ENCODE assay signal across 8 cellular contexts in genomic region chr2:70142590-70143313, GRCh38. TPM values are rescaled to one million over a fixed set of nuclear protein-coding genes. Genes with fewer than 3 reads are reported as not detected.
DNase-seq lines count a peak whose midpoint lies in the region; ATAC-seq and TF ChIP-seq lines count a peak whose summit lies in the region.

No MANE protein-coding gene starts in this region.

- peak; percentile 91 for TF ChIP-seq CTCF in GM12864 (IDR thresholded peaks at IDR 0.05; ENCODE audit: low read depth, low read length, missing control alignments)
- peak; percentile 89 for TF ChIP-seq CTCF in osteoblast (IDR thresholded peaks at IDR 0.05; ENCODE audit: extremely low read depth, low read depth, low read length)
- TF ChIP-seq CTCF in thoracic aorta (IDR thresholded peaks at IDR 0.05), result peak; percentile 91

- peak overlapping the region; percentile 99 for H3K27ac Mint-ChIP-seq in activated naive CD4-positive, alpha-beta T cell treated with anti-CD3 and anti-CD28 coated beads, Interleukin-2, amount 50 U/mL, for 24 hours

- H3K79me2 ChIP-seq in osteoblast (ENCODE audit: insufficient read depth, low read length), result no peaks in the 10 kb centered on the region

- peak overlapping the region; percentile 88 for H3K4me2 ChIP-seq in osteoblast (ENCODE audit: insufficient read depth, low read length)

- H2AFZ ChIP-seq in osteoblast (ENCODE audit: low read length), result peak overlapping the region; percentile 65

- peak overlapping the region; percentile 94 for H3K27ac ChIP-seq in SK-N-MC
- peak overlapping the region; percentile 97 for H3K27ac ChIP-seq in osteoblast (ENCODE audit: low read depth, low read length)
- H3K27ac ChIP-seq in thoracic aorta, result peak overlapping the region; percentile 92 to 94

- H3K27me3 Mint-ChIP-seq in activated naive CD4-positive, alpha-beta T cell treated with anti-CD3 and anti-CD28 coated beads, Interleukin-2, amount 50 U/mL, for 24 hours, result no peaks in the 10 kb centered on the region

- H3K9me3 Mint-ChIP-seq in activated naive CD4-positive, alpha-beta T cell treated with anti-CD3 and anti-CD28 coated beads, Interleukin-2, amount 50 U/mL, for 24 hours, result no peaks in the 10 kb centered on the region

- DNase-seq in GM12864 (ENCODE audit: low read depth), result peak; percentile 97
- DNase-seq in NCI-H1048 (lab: John Stamatoyannopoulos, UW), result peak; percentile 98
- DNase-seq in SK-N-MC (ENCODE audit: low read depth, low spot score), result peak; percentile 89
- DNase-seq in glomerular visceral epithelial cell (ENCODE audit: extremely low spot score), result peak; percentile 99
- DNase-seq in osteoblast (ENCODE audit: insufficient read length, low spot score, missing footprints), result peak; percentile 99
- peak; percentile 96 for DNase-seq in thoracic aorta (ENCODE audit: low spot score)

- H3K4me3 Mint-ChIP-seq in activated naive CD4-positive, alpha-beta T cell treated with anti-CD3 and anti-CD28 coated beads, Interleukin-2, amount 50 U/mL, for 24 hours, result peak overlapping the region; percentile 87

- H3K4me1 ChIP-seq in osteoblast (ENCODE audit: insufficient read depth, low read length) (peaks cover 19% of the 10 kb centered on the region), thoracic aorta (ENCODE audit: control insufficient read depth in 1 of 2, low read depth in 2 of 2) (peaks cover 15 to 19% of the 10 kb centered on the region in 2 donors)

- H3K9me3 ChIP-seq in SK-N-MC (ENCODE audit: low read depth, low read length) (no peaks in the 10 kb centered on the region), osteoblast (ENCODE audit: low read depth, low read length) (no peaks in the 10 kb centered on the region), thoracic aorta (no peaks in the 10 kb centered on the region)

- H3K4me3 ChIP-seq in GM12864 (ENCODE audit: low read depth, low read length), result peak overlapping the region; percentile 59
- peak overlapping the region; percentile 78 for H3K4me3 ChIP-seq in SK-N-MC
- H3K4me3 ChIP-seq in osteoblast (ENCODE audit: insufficient read depth, low read length), result peak overlapping the region; percentile 74
- peak overlapping the region; percentile 72 for H3K4me3 ChIP-seq in thoracic aorta

- H3K9ac ChIP-seq in SK-N-MC (ENCODE audit: insufficient read length), result peak overlapping the region; percentile 99

- H3K27me3 ChIP-seq in osteoblast (ENCODE audit: insufficient read depth, low read length) (no peaks in the 10 kb centered on the region), thoracic aorta (replicated peaks; ENCODE audit: insufficient read depth) (no peaks in the 10 kb centered on the region)

- H3K36me3 Mint-ChIP-seq in activated naive CD4-positive, alpha-beta T cell treated with anti-CD3 and anti-CD28 coated beads, Interleukin-2, amount 50 U/mL, for 24 hours, result peaks cover 1% of the 10 kb centered on the region

- H4K20me1 ChIP-seq in osteoblast (ENCODE audit: insufficient read depth, low read length), result no peaks in the 10 kb centered on the region

- ATAC-seq in HG02610 (IDR thresholded peaks at IDR 0.05; ENCODE audit: unreplicated experiment), result peak; percentile 54
- peak; percentile 92 for ATAC-seq in thoracic aorta (ENCODE audit: insufficient number of reproducible peaks, low FRiP score, low read depth)

- peaks cover 75% of the 10 kb centered on the region for H3K4me1 Mint-ChIP-seq in activated naive CD4-positive, alpha-beta T cell treated with anti-CD3 and anti-CD28 coated beads, Interleukin-2, amount 50 U/mL, for 24 hours

- no peaks in the 10 kb centered on the region for H3K36me3 ChIP-seq in SK-N-MC (ENCODE audit: insufficient read depth, low read length)
- H3K36me3 ChIP-seq in osteoblast (ENCODE audit: insufficient read depth, low read length), result no peaks in the 10 kb centered on the region
- H3K36me3 ChIP-seq in thoracic aorta, result no peaks in the 10 kb centered on the region

RNA-seq across cellular contexts. Expression of gene C2orf42, which starts 48.1 kb away (rescaled TPM):
- total RNA-seq in osteoblast, result 24.5 and 25.0 TPM in 2 replicates
- 10 to 100 TPM; 13.7 to 25.5 TPM for total RNA-seq in thoracic aorta

RNA-seq across cellular contexts. Expression of gene PCBP1, which starts 55.5 kb away (rescaled TPM):
- total RNA-seq in osteoblast (55.7 and 70.7 TPM in 2 replicates), thoracic aorta (100 to 1,000 TPM; 153 to 235 TPM)

Comparison
In these comparisons a context has a peak if more than half of its experiments do, and no peak if none do; other contexts are left out.
1. Peak in every context shown above with its lines: DNase-seq, ATAC-seq, H3K4me3 ChIP-seq and H3K27ac ChIP-seq.